ENCODE assay signal across 8 cellular contexts in genomic region chr20:39986231-39986904, GRCh38.
DNase-seq lines count a peak whose midpoint lies in the region; ATAC-seq, FAIRE-seq and TF ChIP-seq lines count a peak whose summit lies in the region.

No MANE protein-coding gene starts in this region.

- no peaks in the 10 kb centered on the region for H3K4me1 Mint-ChIP-seq in CD8-positive, alpha-beta T cell (ENCODE audit: low read depth)

- POLR2A ChIA-PET in CD8-positive, alpha-beta T cell (lab: Charles Lee): no interaction called here

- H3K27ac ChIP-seq in esophagus (ENCODE audit: low read depth in 2 of 2, low read length in 1 of 2): peak overlapping the region; percentile 71 to 81
- H3K27ac ChIP-seq in CD8-positive, alpha-beta T cell (ENCODE audit: low read depth, low read length): no peak overlapping the region

- H3K9me3 Mint-ChIP-seq in CD8-positive, alpha-beta T cell: no peaks in the 10 kb centered on the region

- H3K4me1 ChIP-seq in esophagus (ENCODE audit: control insufficient read depth in 2 of 2, insufficient read depth in 2 of 2, low read length in 1 of 2) (peaks cover 0 to 2% of the 10 kb centered on the region in 2 donors), mucosa of descending colon (ENCODE audit: low read depth) (no peaks in the 10 kb centered on the region)
- no peaks in the 10 kb centered on the region for H3K4me1 ChIP-seq in CD8-positive, alpha-beta T cell (ENCODE audit: insufficient read depth, low read length)

- ATAC-seq in Right ventricle myocardium inferior (peak; percentile 93), mucosa of descending colon (peak; percentile 49)
- ATAC-seq in CD8-positive, alpha-beta T cell: no peak

- CTCF ChIA-PET in CD8-positive, alpha-beta T cell (lab: Charles Lee): interaction anchor here (0.6 kb wide), 1 partner anchor 18 kb away, joined by 3 read pairs; no protein-coding TSS in a partner anchor

- FAIRE-seq in frontal cortex (lab: Jason Lieb, UNC): no peak

- H3K36me3 ChIP-seq in esophagus (ENCODE audit: control insufficient read depth in 2 of 2, insufficient read depth in 2 of 2, low read length in 1 of 2): no peaks in the 10 kb centered on the region
- H3K36me3 ChIP-seq in mucosa of descending colon (ENCODE audit: low read depth): no peaks in the 10 kb centered on the region
- H3K36me3 ChIP-seq in CD8-positive, alpha-beta T cell (ENCODE audit: insufficient read depth, low read length): no peaks in the 10 kb centered on the region

- no peaks in the 10 kb centered on the region for H3K27me3 Mint-ChIP-seq in CD8-positive, alpha-beta T cell (ENCODE audit: low read depth)

- no peak overlapping the region for H3K27ac Mint-ChIP-seq in CD8-positive, alpha-beta T cell

- 14 to 24% methylated on average over 6 of the region's 6 CpGs for WGBS in esophagus, 2 donors

- H3K4me3 Mint-ChIP-seq in CD8-positive, alpha-beta T cell: no peak overlapping the region

- no peak for TF ChIP-seq CTCF in mucosa of descending colon (IDR thresholded peaks at IDR 0.05)
- no peak for TF ChIP-seq CTCF in CD8-positive, alpha-beta T cell (IDR thresholded peaks at IDR 0.05)

- intact Hi-C loops in Right ventricle myocardium inferior (cut with DNase I): loop anchor here (10.0 kb wide), 1 partner anchor 198 kb away; no protein-coding TSS in a partner anchor
- intact Hi-C loops in cardiac septum (cut with DNase I): no loop called here
- intact Hi-C loops in mucosa of descending colon (cut with DNase I, micrococcal nuclease): no loop called here
- intact Hi-C loops in CD8-positive, alpha-beta T cell (cut with DNase I, micrococcal nuclease): no loop called here

- peak; percentile 80 for DNase-seq in Right ventricle myocardium inferior (ENCODE audit: missing footprints)
- no peak for DNase-seq in cardiac septum (ENCODE audit: low spot score)
- DNase-seq in mucosa of descending colon: peak in 2 of 3 donors; percentile 23 to 24
- DNase-seq in CD8-positive, alpha-beta T cell: no peak
- no peak for DNase-seq in HK-2 (ENCODE audit: unreplicated experiment)
- DNase-seq in stimulated activated CD4-positive, alpha-beta T cell treated with anti-CD3 and anti-CD28 coated beads, Interleukin-2, amount 100 ng/mL, for 48 hours: no peak
- DNase-seq in frontal cortex (ENCODE audit: low spot score in 2 of 2): no peak

- H3K9me3 ChIP-seq in esophagus (ENCODE audit: control insufficient read depth in 2 of 2, insufficient read depth in 1 of 2, low read depth in 1 of 2, low read length in 1 of 2) (no peaks in the 10 kb centered on the region), mucosa of descending colon (peaks cover 2% of the 10 kb centered on the region)
- no peaks in the 10 kb centered on the region for H3K9me3 ChIP-seq in CD8-positive, alpha-beta T cell (ENCODE audit: low read length)

- H3K27me3 ChIP-seq in esophagus (ENCODE audit: control insufficient read depth in 1 of 2, insufficient read depth in 2 of 2, low read length in 2 of 2): no peaks in the 10 kb centered on the region
- no peaks in the 10 kb centered on the region for H3K27me3 ChIP-seq in CD8-positive, alpha-beta T cell (ENCODE audit: insufficient read depth, low read length)

- H3K36me3 Mint-ChIP-seq in CD8-positive, alpha-beta T cell: no peaks in the 10 kb centered on the region

- H3K4me3 ChIP-seq in esophagus (ENCODE audit: low read depth in 1 of 2, low read length in 2 of 2): no peak overlapping the region
- no peak overlapping the region for H3K4me3 ChIP-seq in mucosa of descending colon
- no peak overlapping the region for H3K4me3 ChIP-seq in CD8-positive, alpha-beta T cell (ENCODE audit: low read depth, low read length)

Comparison
In these comparisons a context has a peak if more than half of its experiments do, and no peak if none do; other contexts are left out.
1. DNase-seq: peak in Right ventricle myocardium inferior (single experiment) and mucosa of descending colon (2 of 3); none in cardiac septum (single experiment), CD8-positive, alpha-beta T cell (0 of 7), HK-2 (single experiment), stimulated activated CD4-positive, alpha-beta T cell treated with anti-CD3 and anti-CD28 coated beads, Interleukin-2, amount 100 ng/mL, for 48 hours (0 of 2) and frontal cortex (0 of 2).